In genomic region chr15:82709421-82710207, GRCh38 we compare ENCODE assay signal across 1 cellular context.
TF ChIP-seq lines count a peak whose summit lies in the region.

TSS of gene AP3B2 (minus strand) at chr15:82709875. CDS start at chr15:82709706, 169 bp downstream.

TF ChIP-seq in WTC11, 78 proteins besides CTCF, POLR2A, EP300 and RAD21 (continued from another document and continues in another):
- TF ChIP-seq GABPB1 (CRISPR knock-in tag; IDR thresholded peaks at IDR 0.05) (no peak), TEAD4 (CRISPR knock-in tag; IDR thresholded peaks at IDR 0.05) (no peak), ATF3 (CRISPR knock-in tag; conservative IDR thresholded peaks at IDR 0.05) (no peak), ZNF671 (CRISPR knock-in tag; IDR thresholded peaks at IDR 0.05) (no peak), AFF4 (CRISPR knock-in tag; IDR thresholded peaks at IDR 0.05; ENCODE audit: borderline replicate concordance) (no peak), OVOL2 (CRISPR knock-in tag; IDR thresholded peaks at IDR 0.05; ENCODE audit: borderline replicate concordance) (no peak), GRHL2 (CRISPR knock-in tag; IDR thresholded peaks at IDR 0.05; ENCODE audit: insufficient replicate concordance, severe bottlenecking) (no peak), RORB (CRISPR knock-in tag; IDR thresholded peaks at IDR 0.05) (no peak), ZNF423 (CRISPR knock-in tag; IDR thresholded peaks at IDR 0.05) (no peak), E2F4 (CRISPR knock-in tag; IDR thresholded peaks at IDR 0.05; ENCODE audit: borderline replicate concordance, low read depth) (peak; percentile 85; the same call in 1 of the 2 replicates), ATF6 (CRISPR knock-in tag; IDR thresholded peaks at IDR 0.05) (no peak), ESRRA (CRISPR knock-in tag; IDR thresholded peaks at IDR 0.05; ENCODE audit: borderline replicate concordance) (peak; percentile 77), HMGA2 (CRISPR knock-in tag; IDR thresholded peaks at IDR 0.05) (no peak), AR (CRISPR knock-in tag; IDR thresholded peaks at IDR 0.05) (no peak), TCF7 (CRISPR knock-in tag; IDR thresholded peaks at IDR 0.05; ENCODE audit: low read depth) (0 out of 2 replicates have a peak, but pooled peaks have one; percentile 77), ZNF317 (CRISPR knock-in tag; IDR thresholded peaks at IDR 0.05; ENCODE audit: borderline replicate concordance, low read depth) (0 out of 2 replicates have a peak, but pooled peaks have one; percentile 20), HMGXB4 (CRISPR knock-in tag; IDR thresholded peaks at IDR 0.05) (peak; percentile 72; the same call in 1 of the 2 replicates), SMAD3 (CRISPR knock-in tag; IDR thresholded peaks at IDR 0.05; ENCODE audit: borderline replicate concordance) (peak; percentile 7), MLX (CRISPR knock-in tag; IDR thresholded peaks at IDR 0.05) (no peak), NFYB (CRISPR knock-in tag; conservative IDR thresholded peaks at IDR 0.05; ENCODE audit: low read depth) (peak; percentile 30; the same call in 1 of the 2 replicates), IRF2 (CRISPR knock-in tag; IDR thresholded peaks at IDR 0.05; ENCODE audit: borderline replicate concordance, low read depth) (no peak), ZSCAN18 (CRISPR knock-in tag; IDR thresholded peaks at IDR 0.05) (no peak), CREB1 (CRISPR knock-in tag; IDR thresholded peaks at IDR 0.05) (no peak), ZNF232 (CRISPR knock-in tag; IDR thresholded peaks at IDR 0.05) (peak; percentile 51; the same call in 1 of the 2 replicates), ZNF416 (CRISPR knock-in tag; IDR thresholded peaks at IDR 0.05) (no peak), ZNF396 (CRISPR knock-in tag; IDR thresholded peaks at IDR 0.05; ENCODE audit: borderline replicate concordance) (no peak), STAT6 (CRISPR knock-in tag; conservative IDR thresholded peaks at IDR 0.05; ENCODE audit: low read depth) (no peak), E2F1 (CRISPR knock-in tag; IDR thresholded peaks at IDR 0.05) (no peak), E2F5 (CRISPR knock-in tag; IDR thresholded peaks at IDR 0.05) (peak; percentile 60), ERG (CRISPR knock-in tag; IDR thresholded peaks at IDR 0.05) (no peak), ZNF219 (CRISPR knock-in tag; IDR thresholded peaks at IDR 0.05; ENCODE audit: borderline replicate concordance) (peak; percentile 66; the same call in 1 of the 2 replicates), SMAD4 (CRISPR knock-in tag; IDR thresholded peaks at IDR 0.05) (no peak), ZNF121 (CRISPR knock-in tag; IDR thresholded peaks at IDR 0.05) (no peak), MYBL2 (CRISPR knock-in tag; IDR thresholded peaks at IDR 0.05) (peak; percentile 82; the same call in 1 of the 2 replicates), ETV6 (CRISPR knock-in tag; IDR thresholded peaks at IDR 0.05) (0 out of 2 replicates have a peak, but pooled peaks have one; percentile 17), SOX15 (CRISPR knock-in tag; IDR thresholded peaks at IDR 0.05) (no peak), ELF4 (CRISPR knock-in tag; IDR thresholded peaks at IDR 0.05; ENCODE audit: low read depth) (0 out of 2 replicates have a peak, but pooled peaks have one; percentile 56), RELA (CRISPR knock-in tag; IDR thresholded peaks at IDR 0.05; ENCODE audit: borderline replicate concordance) (no peak)
